In genomic region chr19:47489072-47489914, GRCh38 we compare ENCODE assay signal across 1 cellular context.
TF ChIP-seq lines count a peak whose summit lies in the region.

No MANE protein-coding gene starts in this region.

TF ChIP-seq in H1, 55 proteins besides CTCF, POLR2A, EP300 and RAD21:
- TF ChIP-seq POLR2AphosphoS5 (IDR thresholded peaks at IDR 0.05; ENCODE audit: low read depth, low read length) (no peak), USF2 (IDR thresholded peaks at IDR 0.05; ENCODE audit: low read length) (no peak), SIX5 (IDR thresholded peaks at IDR 0.05; ENCODE audit: low read depth, low read length) (no peak), KDM5A (IDR thresholded peaks at IDR 0.05; ENCODE audit: low read length) (no peak), EGR1 (IDR thresholded peaks at IDR 0.05; ENCODE audit: borderline replicate concordance, low read depth, low read length) (no peak), GABPA (IDR thresholded peaks at IDR 0.05; ENCODE audit: borderline replicate concordance, insufficient read depth, low read length) (no peak), POU5F1 (IDR thresholded peaks at IDR 0.05; ENCODE audit: low read depth, low read length) (no peak), RBBP5 (IDR thresholded peaks at IDR 0.05; ENCODE audit: borderline replicate concordance, low read depth, low read length) (no peak), SUZ12 (IDR thresholded peaks at IDR 0.05; ENCODE audit: low read length) (no peak), TBP (IDR thresholded peaks at IDR 0.05; ENCODE audit: low read depth, low read length) (no peak), TEAD4 (IDR thresholded peaks at IDR 0.05; ENCODE audit: low read depth, low read length) (no peak)
